In genomic region chr5:59591162-59591561, GRCh38 we compare ENCODE assay signal across 1 cellular context.
TF ChIP-seq lines count a peak whose summit lies in the region.

No MANE protein-coding gene starts in this region.

TF ChIP-seq in GM12878, 131 proteins besides CTCF, POLR2A, EP300 and RAD21 (continued from another document and continues in another):
- TF ChIP-seq ATF7 (IDR thresholded peaks at IDR 0.05; ENCODE audit: low read depth), result peak; percentile 71
- TF ChIP-seq ZBED1 (IDR thresholded peaks at IDR 0.05; ENCODE audit: borderline replicate concordance), result no peak
- TF ChIP-seq ZBTB4 (CRISPR knock-in tag; IDR thresholded peaks at IDR 0.05), result no peak
- peak; percentile 87 for TF ChIP-seq RELB (IDR thresholded peaks at IDR 0.05; ENCODE audit: low read depth)
- TF ChIP-seq DPF2 (IDR thresholded peaks at IDR 0.05), result peak; percentile 74; the same call in 1 of the 2 replicates
- no peak for TF ChIP-seq RELA (IDR thresholded peaks at IDR 0.05; ENCODE audit: borderline replicate concordance, partially characterized antibody)
- no peak for TF ChIP-seq SREBF1 (IDR thresholded peaks at IDR 0.05; ENCODE audit: low read length)
- no peak for TF ChIP-seq BCLAF1 (IDR thresholded peaks at IDR 0.05)
- no peak for TF ChIP-seq MYC (IDR thresholded peaks at IDR 0.05; ENCODE audit: insufficient read depth, insufficient read length, insufficient replicate concordance, low read length, severe bottlenecking)
- TF ChIP-seq CEBPB (IDR thresholded peaks at IDR 0.05; ENCODE audit: borderline replicate concordance in 1 of 2, low read depth in 2 of 2, low read length in 2 of 2), result no peak
- 0 out of 2 replicates have a peak, but pooled peaks have one; percentile 34 for TF ChIP-seq ATF2 (IDR thresholded peaks at IDR 0.05; ENCODE audit: low read length)
- no peak for TF ChIP-seq NRF1 (conservative IDR thresholded peaks at IDR 0.05; ENCODE audit: low read depth, low read length)
- no peak for TF ChIP-seq E4F1 (IDR thresholded peaks at IDR 0.05; ENCODE audit: borderline replicate concordance, partially characterized antibody)
- no peak for TF ChIP-seq RBBP5 (conservative IDR thresholded peaks at IDR 0.05)
- no peak for TF ChIP-seq E2F8 (IDR thresholded peaks at IDR 0.05; ENCODE audit: low read depth, partially characterized antibody)
- no peak for TF ChIP-seq TCF3 (IDR thresholded peaks at IDR 0.05; ENCODE audit: borderline replicate concordance, insufficient read depth, low read depth, low read length)
- no peak for TF ChIP-seq HDGF (IDR thresholded peaks at IDR 0.05)
- TF ChIP-seq FOXK2 (IDR thresholded peaks at IDR 0.05), result no peak
- no peak for TF ChIP-seq CBX3 (IDR thresholded peaks at IDR 0.05; ENCODE audit: borderline replicate concordance, low read depth)
- TF ChIP-seq YBX1 (IDR thresholded peaks at IDR 0.05), result no peak
- 0 out of 2 replicates have a peak, but pooled peaks have one; percentile 20 for TF ChIP-seq MEF2A (IDR thresholded peaks at IDR 0.05; ENCODE audit: insufficient read depth, low read depth, low read length)
- no peak for TF ChIP-seq HDAC2 (IDR thresholded peaks at IDR 0.05)
- no peak for TF ChIP-seq FOS (IDR thresholded peaks at IDR 0.05; ENCODE audit: borderline replicate concordance, extremely low read depth, insufficient read length)
- no peak for TF ChIP-seq CREB1 (IDR thresholded peaks at IDR 0.05; ENCODE audit: low read depth)
- TF ChIP-seq IRF3 (IDR thresholded peaks at IDR 0.05), result no peak
- no peak for TF ChIP-seq NR2C2 (IDR thresholded peaks at IDR 0.05; ENCODE audit: borderline replicate concordance, control insufficient read depth, insufficient read length, low read depth)
- TF ChIP-seq ESRRA (IDR thresholded peaks at IDR 0.05; ENCODE audit: low read length), result no peak
- no peak for TF ChIP-seq PAX8 (IDR thresholded peaks at IDR 0.05)
- no peak for TF ChIP-seq NFYA (IDR thresholded peaks at IDR 0.05; ENCODE audit: borderline replicate concordance, low read depth, low read length)
- TF ChIP-seq IRF5 (IDR thresholded peaks at IDR 0.05; ENCODE audit: borderline replicate concordance), result no peak
- no peak for TF ChIP-seq BACH1 (IDR thresholded peaks at IDR 0.05; ENCODE audit: borderline replicate concordance)
- no peak for TF ChIP-seq TAF1 (IDR thresholded peaks at IDR 0.05; ENCODE audit: borderline replicate concordance, low read depth, low read length)
- no peak for TF ChIP-seq TBL1XR1 (IDR thresholded peaks at IDR 0.05; ENCODE audit: low read depth, low read length)
- no peak for TF ChIP-seq RAD51 (IDR thresholded peaks at IDR 0.05)
- no peak for TF ChIP-seq WRNIP1 (IDR thresholded peaks at IDR 0.05; ENCODE audit: borderline replicate concordance, low read depth, low read length)
- peak; percentile 40; the same call in 1 of the 2 replicates for TF ChIP-seq JUNB (IDR thresholded peaks at IDR 0.05)
- no peak for TF ChIP-seq ATF3 (IDR thresholded peaks at IDR 0.05; ENCODE audit: borderline replicate concordance, extremely low read depth, low read depth, low read length)
- TF ChIP-seq NFIC (IDR thresholded peaks at IDR 0.05; ENCODE audit: low read depth, low read length), result peak; percentile 62; the same call in 1 of the 2 replicates
- TF ChIP-seq SMAD5 (IDR thresholded peaks at IDR 0.05; ENCODE audit: low read depth), result no peak
- TF ChIP-seq HSF1 (IDR thresholded peaks at IDR 0.05; ENCODE audit: low read depth, low read length), result no peak
- TF ChIP-seq ZSCAN29 (IDR thresholded peaks at IDR 0.05), result no peak
- no peak for TF ChIP-seq KLF5 (IDR thresholded peaks at IDR 0.05; ENCODE audit: partially characterized antibody)
- peak; percentile 37; the same call in 1 of the 2 replicates for TF ChIP-seq CREM (IDR thresholded peaks at IDR 0.05; ENCODE audit: low read depth)
- no peak for TF ChIP-seq SIN3A (IDR thresholded peaks at IDR 0.05; ENCODE audit: low read depth, low read length)
